In genomic region chr11:4626207-4627105, GRCh38 we compare ENCODE assay signal across 9 cellular contexts. TPM values are rescaled to one million over a fixed set of nuclear protein-coding genes. Genes with fewer than 3 reads are reported as not detected.
DNase-seq lines count a peak whose midpoint lies in the region; ATAC-seq and TF ChIP-seq lines count a peak whose summit lies in the region.
"Had no signal": no experiment of that assay in that cellular context is flagged by ENCODE, and none has a peak within 500 bp of the region (broad histone marks: within the 10 kb centered on the region; RNA-seq: fewer than 3 reads in every experiment).

No MANE protein-coding gene starts in this region.

- CTCF ChIA-PET in WTC11 (lab: Charles Lee), result interaction anchor here (0.9 to 3.4 kb wide), 6 partner anchors 10 to 439 kb away, joined by 3 to 30 read pairs (median 8); partner anchors contain the start of gene OR51D1

- peak; percentile 7 to 28 for DNase-seq in activated CD4-positive, alpha-beta T cell treated with anti-CD3 and anti-CD28 coated beads for 24 hours (ENCODE audit: low read depth in 2 of 2)
- no peak for DNase-seq in activated CD4-positive, alpha-beta T cell treated with anti-CD3 and anti-CD28 coated beads for 1 hour
- DNase-seq in NCI-H446 (lab: John Stamatoyannopoulos, UW) (peak; percentile 47 to 82), WTC11 (ENCODE audit: low spot score) (peak; percentile 82), fibroblast of gingiva (ENCODE audit: low read depth) (peak; percentile 43), osteoblast (ENCODE audit: insufficient read length, low spot score, missing footprints) (no peak), GOT3 (lab: John Stamatoyannopoulos, UW) (no peak)

- peaks cover 16% of the 10 kb centered on the region for H3K9me3 Mint-ChIP-seq in WTC11

- peak overlapping the region; percentile 12 for H3K4me3 Mint-ChIP-seq in WTC11
- H3K4me3 Mint-ChIP-seq: CD4-positive, alpha-beta T cell had no signal

- H2AFZ ChIP-seq in osteoblast (ENCODE audit: low read length), result no peak overlapping the region

- no peaks in the 10 kb centered on the region for H3K79me2 ChIP-seq in osteoblast (ENCODE audit: insufficient read depth, low read length)

- H3K9me3 ChIP-seq in osteoblast (ENCODE audit: low read depth, low read length), result no peaks in the 10 kb centered on the region

- H4K20me1 ChIP-seq in osteoblast (ENCODE audit: insufficient read depth, low read length), result no peaks in the 10 kb centered on the region

- H3K27me3 ChIP-seq in osteoblast (ENCODE audit: insufficient read depth, low read length), result peaks cover 3% of the 10 kb centered on the region

- no peaks in the 10 kb centered on the region for H3K4me1 ChIP-seq in osteoblast (ENCODE audit: insufficient read depth, low read length)

- H3K36me3 Mint-ChIP-seq in WTC11, result no peaks in the 10 kb centered on the region; the same call in 1 of the 2 replicates

- ATAC-seq in HG03378 (IDR thresholded peaks at IDR 0.05; ENCODE audit: unreplicated experiment) (peak; percentile 56), WTC11 (peak; percentile 95)

- H3K27me3 Mint-ChIP-seq in WTC11 (ENCODE audit: low read depth), result peaks cover 2% of the 10 kb centered on the region; the same call in 1 of the 2 replicates

- no peak overlapping the region for H3K27ac ChIP-seq in osteoblast (ENCODE audit: low read depth, low read length)

- POLR2A ChIA-PET in WTC11 (lab: Charles Lee), result no interaction called here

- no peak overlapping the region for H3K4me3 ChIP-seq in osteoblast (ENCODE audit: insufficient read depth, low read length)

- no peak overlapping the region for H3K4me2 ChIP-seq in osteoblast (ENCODE audit: insufficient read depth, low read length)

- H3K27ac Mint-ChIP-seq in WTC11, result no peak overlapping the region
- H3K27ac Mint-ChIP-seq: CD4-positive, alpha-beta T cell had no signal

- H3K36me3 ChIP-seq in osteoblast (ENCODE audit: insufficient read depth, low read length), result no peaks in the 10 kb centered on the region

- TF ChIP-seq CTCF in WTC11 (IDR thresholded peaks at IDR 0.05) (peak; percentile 87), osteoblast (IDR thresholded peaks at IDR 0.05; ENCODE audit: extremely low read depth, low read depth, low read length) (peak; percentile 69)

- H3K4me1 Mint-ChIP-seq in WTC11, result peaks cover 28% of the 10 kb centered on the region

TF ChIP-seq in WTC11, 78 proteins besides CTCF, POLR2A, EP300 and RAD21 (continues in another document):
- TF ChIP-seq IRF2 (CRISPR knock-in tag; IDR thresholded peaks at IDR 0.05; ENCODE audit: borderline replicate concordance, low read depth), result no peak
- TF ChIP-seq ERG (CRISPR knock-in tag; IDR thresholded peaks at IDR 0.05), result no peak
- TF ChIP-seq NFE2L1 (CRISPR knock-in tag; IDR thresholded peaks at IDR 0.05), result no peak
- TF ChIP-seq ZMAT4 (CRISPR knock-in tag; IDR thresholded peaks at IDR 0.05), result no peak
- no peak for TF ChIP-seq ZBTB21 (CRISPR knock-in tag; IDR thresholded peaks at IDR 0.05; ENCODE audit: borderline replicate concordance)
- no peak for TF ChIP-seq ARID4B (CRISPR knock-in tag; IDR thresholded peaks at IDR 0.05; ENCODE audit: borderline replicate concordance)
- TF ChIP-seq FOXJ3 (CRISPR knock-in tag; IDR thresholded peaks at IDR 0.05; ENCODE audit: borderline replicate concordance), result no peak
- no peak for TF ChIP-seq ZBTB43 (CRISPR knock-in tag; IDR thresholded peaks at IDR 0.05)
- TF ChIP-seq RORB (CRISPR knock-in tag; IDR thresholded peaks at IDR 0.05), result no peak
- no peak for TF ChIP-seq TP53 (CRISPR knock-in tag; IDR thresholded peaks at IDR 0.05)
- TF ChIP-seq ZNF425 (CRISPR knock-in tag; conservative IDR thresholded peaks at IDR 0.05), result no peak
- no peak for TF ChIP-seq CBFB (CRISPR knock-in tag; IDR thresholded peaks at IDR 0.05; ENCODE audit: low read depth)
- no peak for TF ChIP-seq ELF4 (CRISPR knock-in tag; IDR thresholded peaks at IDR 0.05; ENCODE audit: low read depth)

RNA-seq across cellular contexts. Expression of gene OR51D1, which starts 10.8 kb away (rescaled TPM):
- total RNA-seq in WTC11 (2021) (not detected in 3 replicates), osteoblast (not detected in 2 replicates)
- total RNA-seq: CD4-positive, alpha-beta T cell had no signal

RNA-seq across cellular contexts. Expression of gene OR51E1, which starts 17.3 kb away (rescaled TPM):
- total RNA-seq in WTC11 (2021) (not detected in 3 replicates), osteoblast (not detected in 2 replicates)
- total RNA-seq: CD4-positive, alpha-beta T cell had no signal

RNA-seq across cellular contexts. Expression of gene TRIM68, which starts 18.4 kb away (rescaled TPM):
- total RNA-seq in WTC11 (2021) (8.2 to 10.7 TPM (median 8.7 TPM) in 3 replicates), osteoblast (13.6 and 17.7 TPM in 2 replicates)

RNA-seq across cellular contexts. Expression of gene OR52I1, which starts 32.6 kb away (rescaled TPM):
- total RNA-seq in WTC11 (2021), result not detected in 3 replicates
- not detected in 2 replicates for total RNA-seq in osteoblast
- total RNA-seq: CD4-positive, alpha-beta T cell had no signal

RNA-seq across cellular contexts. Expression of gene OR52I2, which starts 44.9 kb away (rescaled TPM):
- total RNA-seq in WTC11 (2021), result not detected in 3 replicates
- total RNA-seq in osteoblast, result not detected in 2 replicates
- total RNA-seq: CD4-positive, alpha-beta T cell had no signal

Comparison
In these comparisons a context has a peak if more than half of its experiments do, and no peak if none do; other contexts are left out.
1. DNase-seq: peak in activated CD4-positive, alpha-beta T cell treated with anti-CD3 and anti-CD28 coated beads for 24 hours (2 of 2), NCI-H446 (2 of 2), WTC11 (single experiment) and fibroblast of gingiva (single experiment); none in activated CD4-positive, alpha-beta T cell treated with anti-CD3 and anti-CD28 coated beads for 1 hour (single experiment), osteoblast (single experiment) and GOT3 (single experiment).